In the genomic region with DNA sequence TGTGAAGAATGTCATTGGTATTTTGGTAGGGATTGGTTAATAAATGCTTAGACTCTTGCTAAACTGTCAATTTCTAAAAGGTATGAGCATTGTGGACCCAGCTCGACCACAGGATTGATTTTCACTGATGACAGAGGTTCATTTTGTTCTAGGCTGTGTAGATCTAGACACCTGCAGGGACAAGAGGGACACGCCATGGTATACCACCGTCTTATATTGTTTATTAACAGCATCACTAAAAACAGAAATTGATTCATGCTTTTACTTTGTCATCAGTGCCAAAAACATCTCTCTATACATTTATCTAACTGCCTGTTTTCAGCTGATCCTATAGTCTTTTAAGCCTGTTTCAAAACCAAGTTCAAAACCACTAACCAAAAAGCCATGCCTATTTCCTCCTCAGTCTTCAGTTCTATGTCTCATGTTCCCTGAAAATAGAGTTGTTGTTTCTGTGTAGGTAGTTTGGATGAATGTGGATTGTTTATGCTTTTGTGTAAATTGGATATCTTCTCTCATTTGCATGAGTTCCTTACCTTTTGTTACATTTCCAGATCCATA, we compare ENCODE assay signal across 17 cellular contexts.
"Had no signal": no experiment of that assay in that cellular context is flagged by ENCODE, and none has a peak within 500 bp of the region (broad histone marks: within the 10 kb centered on the region; RNA-seq: fewer than 3 reads in every experiment).

No MANE protein-coding gene starts in this region.

- H3K4me3 ChIP-seq: breast epithelium, esophagus squamous epithelium, left ventricle myocardium inferior, mucosa of descending colon, pancreas, tibial nerve, uterus had no signal

- H3K9me3 ChIP-seq: breast epithelium, esophagus squamous epithelium, left ventricle myocardium inferior, mucosa of descending colon, pancreas, uterus had no signal

- H3K27ac ChIP-seq: pancreas had no signal

- H3K27me3 ChIP-seq: breast epithelium, esophagus squamous epithelium, pancreas, tibial nerve, uterus had no signal

- H3K27ac Mint-ChIP-seq: WTC11 had no signal

- H3K4me1 ChIP-seq: breast epithelium, uterus had no signal

- H3K4me3 Mint-ChIP-seq: WTC11 had no signal

- H3K27me3 Mint-ChIP-seq: naive thymus-derived CD4-positive, alpha-beta T cell had no signal

- H3K36me3 ChIP-seq: breast epithelium, pancreas, uterus had no signal

- DNase-seq: activated CD4-positive, alpha-beta T cell treated with anti-CD3 and anti-CD28 coated beads, Interleukin-2, amount 50 U/mL, for 1 hour; activated gamma-delta T cell; activated T-cell treated with anti-CD3 and anti-CD28 coated beads, Interleukin-2, amount 50 U/mL, for 48 hours; anterior cingulate cortex; cerebellar nuclear complex; effector CD8-positive, alpha-beta T cell; esophagus squamous epithelium; hippocampal formation; left ventricle myocardium inferior; mucosa of descending colon; naive thymus-derived CD4-positive, alpha-beta T cell; pancreas; stimulated activated CD4-positive, alpha-beta T cell treated with anti-CD3 and anti-CD28 coated beads, Interleukin-1b, Interleukin-23, amount 100 ng/mL, for 48 hours; uterus had no signal

- ATAC-seq: mucosa of descending colon; naive thymus-derived CD4-positive, alpha-beta T cell; pancreas; WTC11 had no signal
